In the genomic region with DNA sequence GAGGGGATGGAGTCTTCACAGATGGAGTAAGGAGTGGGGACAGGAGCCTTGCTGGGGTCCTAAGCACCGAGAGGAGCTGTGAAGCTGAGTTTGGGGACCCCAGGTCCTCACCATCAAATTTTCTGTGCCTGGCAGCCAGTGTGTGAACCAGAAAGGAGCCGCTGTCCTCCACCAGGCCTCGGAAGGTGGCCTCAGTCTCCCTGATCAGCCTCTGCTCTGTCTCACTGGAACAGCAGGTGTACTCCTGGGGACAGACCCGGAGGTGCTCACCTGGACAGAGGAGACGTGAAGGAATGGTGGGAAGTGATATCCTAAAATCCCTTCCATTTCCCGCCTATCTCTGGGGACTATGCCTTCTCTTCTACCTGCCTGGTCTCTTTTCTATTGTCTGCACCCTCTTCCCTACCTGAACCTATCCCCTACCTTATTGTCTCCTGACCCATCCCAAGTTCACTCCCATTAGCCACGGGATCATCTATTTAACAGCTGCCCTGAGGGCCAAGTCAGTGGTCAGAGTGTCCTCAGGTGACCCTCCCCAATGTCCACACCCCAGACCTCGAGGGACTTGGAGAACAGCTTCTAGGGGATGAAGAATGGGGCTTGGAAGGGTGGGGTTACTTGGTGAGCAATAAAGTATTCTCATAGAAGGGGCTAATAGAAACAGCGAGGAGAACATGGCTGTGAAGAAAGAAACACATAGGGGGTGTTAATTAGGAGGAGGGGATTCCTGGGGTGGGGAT, we compare ENCODE assay signal across 2 cellular contexts.
TF ChIP-seq lines count a peak whose summit lies in the region.

No MANE protein-coding gene starts in this region.

TF ChIP-seq in SK-N-SH, 30 proteins besides CTCF, POLR2A, EP300 and RAD21 (continued from another document):
- TF ChIP-seq, protein P1, sequence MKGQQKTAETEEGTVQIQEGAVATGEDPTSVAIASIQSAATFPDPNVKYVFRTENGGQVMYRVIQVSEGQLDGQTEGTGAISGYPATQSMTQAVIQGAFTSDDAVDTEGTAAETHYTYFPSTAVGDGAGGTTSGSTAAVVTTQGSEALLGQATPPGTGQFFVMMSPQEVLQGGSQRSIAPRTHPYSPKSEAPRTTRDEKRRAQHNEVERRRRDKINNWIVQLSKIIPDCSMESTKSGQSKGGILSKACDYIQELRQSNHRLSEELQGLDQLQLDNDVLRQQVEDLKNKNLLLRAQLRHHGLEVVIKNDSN (IDR thresholded peaks at IDR 0.05; ENCODE audit: borderline replicate concordance, low read depth): no peak
- TF ChIP-seq RCOR1 (IDR thresholded peaks at IDR 0.05; ENCODE audit: low read length): no peak
- no peak for TF ChIP-seq GATA2 (CRISPR knock-in tag; IDR thresholded peaks at IDR 0.05)
- no peak for TF ChIP-seq RFX5 (IDR thresholded peaks at IDR 0.05; ENCODE audit: low read length)

TF ChIP-seq in SK-N-SH treated with all-trans-retinoic acid at 6 μM for 48 hours, 23 proteins besides CTCF, POLR2A, EP300 and RAD21 (continued from another document):
- TF ChIP-seq TSHZ2 (CRISPR knock-in tag; IDR thresholded peaks at IDR 0.05) (no peak), ZNF565 (CRISPR knock-in tag; conservative IDR thresholded peaks at IDR 0.05; ENCODE audit: low read depth) (no peak), ISL1 (CRISPR knock-in tag; IDR thresholded peaks at IDR 0.05) (no peak), ZNF8 (CRISPR knock-in tag; IDR thresholded peaks at IDR 0.05) (no peak), ZC3H10 (CRISPR knock-in tag; IDR thresholded peaks at IDR 0.05) (no peak), ZFP3 (CRISPR knock-in tag; IDR thresholded peaks at IDR 0.05) (no peak), POU6F1 (CRISPR knock-in tag; IDR thresholded peaks at IDR 0.05; ENCODE audit: borderline replicate concordance, low read depth) (no peak), TOX (CRISPR knock-in tag; IDR thresholded peaks at IDR 0.05; ENCODE audit: borderline replicate concordance) (no peak), OSR1 (CRISPR knock-in tag; IDR thresholded peaks at IDR 0.05) (no peak), PPARA (CRISPR knock-in tag; IDR thresholded peaks at IDR 0.05; ENCODE audit: borderline replicate concordance) (no peak)
- TF ChIP-seq, protein P2, sequence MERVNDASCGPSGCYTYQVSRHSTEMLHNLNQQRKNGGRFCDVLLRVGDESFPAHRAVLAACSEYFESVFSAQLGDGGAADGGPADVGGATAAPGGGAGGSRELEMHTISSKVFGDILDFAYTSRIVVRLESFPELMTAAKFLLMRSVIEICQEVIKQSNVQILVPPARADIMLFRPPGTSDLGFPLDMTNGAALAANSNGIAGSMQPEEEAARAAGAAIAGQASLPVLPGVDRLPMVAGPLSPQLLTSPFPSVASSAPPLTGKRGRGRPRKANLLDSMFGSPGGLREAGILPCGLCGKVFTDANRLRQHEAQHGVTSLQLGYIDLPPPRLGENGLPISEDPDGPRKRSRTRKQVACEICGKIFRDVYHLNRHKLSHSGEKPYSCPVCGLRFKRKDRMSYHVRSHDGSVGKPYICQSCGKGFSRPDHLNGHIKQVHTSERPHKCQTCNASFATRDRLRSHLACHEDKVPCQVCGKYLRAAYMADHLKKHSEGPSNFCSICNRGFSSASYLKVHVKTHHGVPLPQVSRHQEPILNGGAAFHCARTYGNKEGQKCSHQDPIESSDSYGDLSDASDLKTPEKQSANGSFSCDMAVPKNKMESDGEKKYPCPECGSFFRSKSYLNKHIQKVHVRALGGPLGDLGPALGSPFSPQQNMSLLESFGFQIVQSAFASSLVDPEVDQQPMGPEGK (CRISPR knock-in tag; IDR thresholded peaks at IDR 0.05; ENCODE audit: borderline replicate concordance): no peak
